10 cellular contexts compared by ENCODE assay signal in genomic region chr15:60573936-60574335, GRCh38.
DNase-seq lines count a peak whose midpoint lies in the region; ATAC-seq lines count a peak whose summit lies in the region.
"Had no signal": no experiment of that assay in that cellular context is flagged by ENCODE, and none has a peak within 500 bp of the region (broad histone marks: within the 10 kb centered on the region; RNA-seq: fewer than 3 reads in every experiment).

No MANE protein-coding gene starts in this region.

- H3K27me3 ChIP-seq in HAP-1 (ENCODE audit: low read depth): no peaks in the 10 kb centered on the region

- in situ Hi-C loops in HAP-1 (cut with MboI; ENCODE audit: low sequenced_read_pairs): no loop called here

- H3K9me3 ChIP-seq in HAP-1: no peaks in the 10 kb centered on the region

- peaks cover 93% of the 10 kb centered on the region for H3K4me1 Mint-ChIP-seq in stimulated activated naive CD8-positive, alpha-beta T cell treated with anti-CD3 and anti-CD28 coated beads, Interleukin-15, Interleukin-2, amounts not matched to agents 100 ng/mL and 50 ng/mL, for 24 hours (ENCODE audit: low read depth)

- no peaks in the 10 kb centered on the region for H3K9me3 Mint-ChIP-seq in stimulated activated naive CD8-positive, alpha-beta T cell treated with anti-CD3 and anti-CD28 coated beads, Interleukin-15, Interleukin-2, amounts not matched to agents 100 ng/mL and 50 ng/mL, for 24 hours

- intact Hi-C loops in posterior cingulate gyrus (cut with DNase I): no loop called here

- peaks cover 11% of the 10 kb centered on the region for H3K36me3 Mint-ChIP-seq in stimulated activated naive CD8-positive, alpha-beta T cell treated with anti-CD3 and anti-CD28 coated beads, Interleukin-15, Interleukin-2, amounts not matched to agents 100 ng/mL and 50 ng/mL, for 24 hours (ENCODE audit: low read depth)

- peaks cover 65% of the 10 kb centered on the region for H3K4me1 ChIP-seq in HAP-1

- peak overlapping the region; percentile 77 for H3K4me3 Mint-ChIP-seq in stimulated activated naive CD8-positive, alpha-beta T cell treated with anti-CD3 and anti-CD28 coated beads, Interleukin-15, Interleukin-2, amounts not matched to agents 100 ng/mL and 50 ng/mL, for 24 hours

- no peaks in the 10 kb centered on the region for H3K36me3 ChIP-seq in HAP-1 (replicated peaks)

- peak; percentile 46 for DNase-seq in activated CD8-positive, alpha-beta memory T cell treated with anti-CD3 and anti-CD28 coated beads, Interleukin-2, amount 50 U/mL, for 4 hours
- DNase-seq in activated CD8-positive, alpha-beta memory T cell treated with anti-CD3 and anti-CD28 coated beads for 24 hours: no peak
- peak; percentile 49 to 63 for DNase-seq in activated T-cell treated with anti-CD3 and anti-CD28 coated beads, Interleukin-2, amount 50 U/mL, for 48 hours
- DNase-seq in SHP77 treated with DMSO at 0.1 percent for 48 hours (lab: John Stamatoyannopoulos, UW) (no peak), posterior cingulate gyrus (no peak), HAP-1 (ENCODE audit: low spot score in 2 of 2) (no peak)
- DNase-seq: mammary epithelial cell had no signal

- no peak overlapping the region for H3K4me3 ChIP-seq in HAP-1

- H3K27me3 Mint-ChIP-seq in stimulated activated naive CD8-positive, alpha-beta T cell treated with anti-CD3 and anti-CD28 coated beads, Interleukin-15, Interleukin-2, amounts not matched to agents 100 ng/mL and 50 ng/mL, for 24 hours: no peaks in the 10 kb centered on the region

- H3K27ac Mint-ChIP-seq in stimulated activated naive CD8-positive, alpha-beta T cell treated with anti-CD3 and anti-CD28 coated beads, Interleukin-15, Interleukin-2, amounts not matched to agents 100 ng/mL and 50 ng/mL, for 24 hours: peak overlapping the region; percentile 93

- ATAC-seq in HG03060 (IDR thresholded peaks at IDR 0.05; ENCODE audit: low read depth, unreplicated experiment): peak; percentile 53
- ATAC-seq: Right ventricle myocardium inferior had no signal

Comparison
In these comparisons a context has a peak if more than half of its experiments do, and no peak if none do; other contexts are left out.
1. DNase-seq: peak in activated CD8-positive, alpha-beta memory T cell treated with anti-CD3 and anti-CD28 coated beads, Interleukin-2, amount 50 U/mL, for 4 hours (single experiment) and activated T-cell treated with anti-CD3 and anti-CD28 coated beads, Interleukin-2, amount 50 U/mL, for 48 hours (2 of 2); none in activated CD8-positive, alpha-beta memory T cell treated with anti-CD3 and anti-CD28 coated beads for 24 hours (single experiment), SHP77 treated with DMSO at 0.1 percent for 48 hours (single experiment), posterior cingulate gyrus (0 of 10) and HAP-1 (0 of 2).